27 cellular contexts compared by ENCODE assay signal in genomic region chr1:33272509-33272908, GRCh38. TPM values are rescaled to one million over a fixed set of nuclear protein-coding genes. Genes with fewer than 3 reads are reported as not detected.
DNase-seq lines count a peak whose midpoint lies in the region; ATAC-seq and TF ChIP-seq lines count a peak whose summit lies in the region.
"Had no signal": no experiment of that assay in that cellular context is flagged by ENCODE, and none has a peak within 500 bp of the region (broad histone marks: within the 10 kb centered on the region; RNA-seq: fewer than 3 reads in every experiment).

No MANE protein-coding gene starts in this region.

- peaks cover 13% of the 10 kb centered on the region for H3K36me3 Mint-ChIP-seq in T-helper 2 cell treated with Interferon-gamma antibody and Interleukin-4, amounts not matched to agents 5 μg/mL and 100 μg/mL, for 36 hours (ENCODE audit: low read depth)
- peaks cover 7% of the 10 kb centered on the region for H3K36me3 Mint-ChIP-seq in WTC11
- H3K36me3 Mint-ChIP-seq in immature natural killer cell: peaks cover 4 to 11% (median 7%) of the 10 kb centered on the region in 3 donors

- peak overlapping the region; percentile 78 for H3K27ac Mint-ChIP-seq in T-helper 2 cell treated with Interferon-gamma antibody and Interleukin-4, amounts not matched to agents 5 μg/mL and 100 μg/mL, for 36 hours
- H3K27ac Mint-ChIP-seq in WTC11 (peak overlapping the region; percentile 1; the same call in 1 of the 2 replicates), immature natural killer cell (peak overlapping the region; percentile 88 to 97 (median 93))
- H3K27ac Mint-ChIP-seq: activated B cell treated with CpG ODN at 0.5 μM for 24 hours had no signal

- H3K9me3 Mint-ChIP-seq in T-helper 2 cell treated with Interferon-gamma antibody and Interleukin-4, amounts not matched to agents 5 μg/mL and 100 μg/mL, for 36 hours: no peaks in the 10 kb centered on the region
- H3K9me3 Mint-ChIP-seq in WTC11 (no peaks in the 10 kb centered on the region), immature natural killer cell (no peaks in the 10 kb centered on the region)
- H3K9me3 Mint-ChIP-seq: activated B cell treated with CpG ODN at 0.5 μM for 24 hours had no signal

- H3K9me3 ChIP-seq in mesenchymal stem cell (ENCODE audit: control insufficient read depth, low read length): no peaks in the 10 kb centered on the region
- H3K9me3 ChIP-seq: HAP-1, heart left ventricle, sigmoid colon, SJCRH30 had no signal

- H3K27me3 Mint-ChIP-seq in T-helper 2 cell treated with Interferon-gamma antibody and Interleukin-4, amounts not matched to agents 5 μg/mL and 100 μg/mL, for 36 hours (ENCODE audit: low read depth): no peaks in the 10 kb centered on the region
- H3K27me3 Mint-ChIP-seq in WTC11 (ENCODE audit: low read depth): no peaks in the 10 kb centered on the region
- peaks cover 0 to 3% (median 2%) of the 10 kb centered on the region in 3 donors for H3K27me3 Mint-ChIP-seq in immature natural killer cell (ENCODE audit: low read depth in 3 of 3)
- H3K27me3 Mint-ChIP-seq: activated B cell treated with CpG ODN at 0.5 μM for 24 hours had no signal

- peaks cover 68% of the 10 kb centered on the region for H3K79me1 ChIP-seq in mesenchymal stem cell (replicated peaks; ENCODE audit: low read length, poor library complexity, severe bottlenecking)

- TF ChIP-seq CTCF in WTC11 (IDR thresholded peaks at IDR 0.05): no peak

- no peak overlapping the region for H3K18ac ChIP-seq in mesenchymal stem cell (ENCODE audit: low read depth in 1 of 2, low read length in 2 of 2)

- H3K4ac ChIP-seq in mesenchymal stem cell (ENCODE audit: low read depth in 1 of 2, low read length in 2 of 2): no peak overlapping the region

- no peak overlapping the region for H3K9ac ChIP-seq in mesenchymal stem cell (ENCODE audit: low read length)
- H3K9ac ChIP-seq: parathyroid adenoma had no signal

- intact Hi-C loops in sciatic nerve (cut with DNase I): no loop called here

- CTCF ChIA-PET in WTC11 (lab: Charles Lee): interaction anchor here (1.5 kb wide), 1 partner anchor 23 kb away, joined by 7 read pairs; no protein-coding TSS in a partner anchor

- POLR2A ChIA-PET in WTC11 (lab: Charles Lee): no interaction called here

- no peak overlapping the region for H4K8ac ChIP-seq in mesenchymal stem cell (ENCODE audit: low read length)

- H3K4me2 ChIP-seq in mesenchymal stem cell (ENCODE audit: low read length, poor library complexity, severe bottlenecking): no peak overlapping the region

- no peak overlapping the region for H3K4me3 ChIP-seq in mesenchymal stem cell (ENCODE audit: insufficient read depth in 1 of 2, low read depth in 1 of 2, low read length in 2 of 2)
- H3K4me3 ChIP-seq: HAP-1, heart left ventricle, sigmoid colon, SJCRH30 had no signal

- no peak overlapping the region for H2AK5ac ChIP-seq in mesenchymal stem cell (ENCODE audit: low read length, severe bottlenecking)

- WGBS in mesenchymal stem cell: 90% methylated on average over 3 of the region's 3 CpGs

- H2BK120ac ChIP-seq in mesenchymal stem cell (ENCODE audit: low read depth, low read length): no peak overlapping the region

- no peak overlapping the region for H3K14ac ChIP-seq in mesenchymal stem cell (ENCODE audit: low read length in 2 of 2)

- no peak overlapping the region for H3K4me3 Mint-ChIP-seq in T-helper 2 cell treated with Interferon-gamma antibody and Interleukin-4, amounts not matched to agents 5 μg/mL and 100 μg/mL, for 36 hours
- H3K4me3 Mint-ChIP-seq in WTC11 (no peak overlapping the region), immature natural killer cell (peak overlapping the region; percentile 70 to 91 (median 80))
- H3K4me3 Mint-ChIP-seq: activated B cell treated with CpG ODN at 0.5 μM for 24 hours had no signal

- H2BK5ac ChIP-seq in mesenchymal stem cell (ENCODE audit: low read depth, low read length, poor library complexity, severe bottlenecking): no peak overlapping the region

- peaks cover 19% of the 10 kb centered on the region for H3K4me1 Mint-ChIP-seq in T-helper 2 cell treated with Interferon-gamma antibody and Interleukin-4, amounts not matched to agents 5 μg/mL and 100 μg/mL, for 36 hours (ENCODE audit: low read depth)
- H3K4me1 Mint-ChIP-seq in WTC11 (peaks cover 30% of the 10 kb centered on the region), immature natural killer cell (peaks cover 62 to 78% of the 10 kb centered on the region in 2 donors)

- H2BK15ac ChIP-seq in mesenchymal stem cell (ENCODE audit: low read depth, poor library complexity, severe bottlenecking): no peak overlapping the region

- no peak overlapping the region for H2AFZ ChIP-seq in mesenchymal stem cell (ENCODE audit: low read depth, low read length)
- H2AFZ ChIP-seq: parathyroid adenoma had no signal

- H3K27ac ChIP-seq in mesenchymal stem cell (ENCODE audit: low read length, poor library complexity, severe bottlenecking): no peak overlapping the region
- H3K27ac ChIP-seq: 22Rv1, HL-60, parathyroid adenoma, sigmoid colon, SJCRH30 had no signal

- no peak overlapping the region for H4K91ac ChIP-seq in mesenchymal stem cell (ENCODE audit: low read length)

- DNase-seq in T-helper 2 cell treated with Interferon-gamma antibody and Interleukin-4, amounts not matched to agents 5 μg/mL and 100 μg/mL, for 36 hours (ENCODE audit: low spot score): no peak
- no peak for DNase-seq in T-helper 2 cell
- no peak for DNase-seq in WTC11 (ENCODE audit: low spot score)
- no peak for DNase-seq in immature natural killer cell
- peak; percentile 49 for DNase-seq in sciatic nerve (ENCODE audit: low spot score)
- DNase-seq in mesenchymal stem cell: no peak
- DNase-seq in cerebellar cortex (ENCODE audit: low spot score): no peak
- DNase-seq: activated B cell treated with CpG ODN at 0.5 μM for 24 hours; activated gamma-delta T cell treated with Interleukin-2 at 50 U/mL for 16 hours; AML-193; heart left ventricle; left ventricle myocardium superior; NCI-H146; NCI-H2227 treated with DMSO at 0.1 percent for 48 hours; PC-3; sigmoid colon; SJCRH30; stimulated activated naive CD4-positive, alpha-beta T cell had no signal

- no peaks in the 10 kb centered on the region for H3K27me3 ChIP-seq in mesenchymal stem cell (ENCODE audit: control insufficient read depth in 1 of 2, insufficient read depth in 1 of 2, low read length in 2 of 2)
- H3K27me3 ChIP-seq: heart left ventricle, sigmoid colon, SJCRH30 had no signal

- no peak overlapping the region for H3K23ac ChIP-seq in mesenchymal stem cell (ENCODE audit: low read length in 2 of 2)

- H2BK12ac ChIP-seq in mesenchymal stem cell (ENCODE audit: low read length in 2 of 2): no peak overlapping the region

- ATAC-seq in WTC11: no peak
- ATAC-seq in sciatic nerve: no peak
- ATAC-seq in GM19035 (IDR thresholded peaks at IDR 0.05; ENCODE audit: unreplicated experiment): no peak
- ATAC-seq: heart left ventricle, left ventricle myocardium superior, PC-3 had no signal

- H3K36me3 ChIP-seq in mesenchymal stem cell (ENCODE audit: control insufficient read depth in 1 of 2, insufficient read depth in 2 of 2, low read depth in 1 of 2, low read length in 2 of 2): peaks cover 21 to 61% of the 10 kb centered on the region in 2 experiments

- H3K4me1 ChIP-seq in mesenchymal stem cell (ENCODE audit: control insufficient read depth, insufficient read depth, low read depth, low read length): peaks cover 22% of the 10 kb centered on the region
- H3K4me1 ChIP-seq: HAP-1, parathyroid adenoma, SJCRH30 had no signal

TF ChIP-seq in WTC11, 78 proteins besides CTCF, POLR2A, EP300 and RAD21 (continues in another document):
- TF ChIP-seq AFF4 (CRISPR knock-in tag; IDR thresholded peaks at IDR 0.05; ENCODE audit: borderline replicate concordance) (no peak), ELF4 (CRISPR knock-in tag; IDR thresholded peaks at IDR 0.05; ENCODE audit: low read depth) (no peak)

RNA-seq across cellular contexts. Expression of gene ZNF362, which starts 16.2 kb away (rescaled TPM):
- 23.9 to 25.7 TPM (median 24.2 TPM) in 3 replicates for total RNA-seq in WTC11 (2021)
- 10 to 100 TPM in 2 of 3 donors, 1 to 10 TPM in 1; 5.5 to 37.9 (median 16.2) TPM for polyA plus RNA-seq in immature natural killer cell
- total RNA-seq in sciatic nerve: 40.0 TPM
- polyA plus RNA-seq in mesenchymal stem cell (2013, experiment 1 of 2): 28.9 TPM
- 28.1 TPM for polyA plus RNA-seq in mesenchymal stem cell (2013, experiment 2 of 2)

RNA-seq across cellular contexts. Expression of gene A3GALT2, which starts 48.4 kb away (rescaled TPM):
- total RNA-seq in WTC11 (2021) (not detected in 3 replicates), sciatic nerve (not detected)
- polyA plus RNA-seq in immature natural killer cell: not detected
- 0.04 TPM for polyA plus RNA-seq in mesenchymal stem cell (2013, experiment 1 of 2)
- polyA plus RNA-seq in mesenchymal stem cell (2013, experiment 2 of 2): not detected
- total RNA-seq: activated B cell treated with CpG ODN at 0.5 μM for 24 hours; activated CD8-positive, alpha-beta memory T cell treated with anti-CD3 and anti-CD28 coated beads for 36 hours; G401; left ventricle myocardium superior; M059J; PC-3; sigmoid colon; SJCRH30 had no signal
- polyA plus RNA-seq: heart left ventricle, sigmoid colon, thymus had no signal

Comparison
In these comparisons a context has a peak if more than half of its experiments do, and no peak if none do; other contexts are left out.
1. H3K27ac Mint-ChIP-seq: peak in every context shown above with its lines; median percentile 93 in immature natural killer cell; 78 in T-helper 2 cell treated with Interferon-gamma antibody and Interleukin-4, amounts not matched to agents 5 μg/mL and 100 μg/mL, for 36 hours; 1 in WTC11.
2. H3K4me3 Mint-ChIP-seq: peak in immature natural killer cell (5 of 5); none in T-helper 2 cell treated with Interferon-gamma antibody and Interleukin-4, amounts not matched to agents 5 μg/mL and 100 μg/mL, for 36 hours (single experiment) and WTC11 (single experiment).